8 cellular contexts compared by ENCODE assay signal in the genomic region with DNA sequence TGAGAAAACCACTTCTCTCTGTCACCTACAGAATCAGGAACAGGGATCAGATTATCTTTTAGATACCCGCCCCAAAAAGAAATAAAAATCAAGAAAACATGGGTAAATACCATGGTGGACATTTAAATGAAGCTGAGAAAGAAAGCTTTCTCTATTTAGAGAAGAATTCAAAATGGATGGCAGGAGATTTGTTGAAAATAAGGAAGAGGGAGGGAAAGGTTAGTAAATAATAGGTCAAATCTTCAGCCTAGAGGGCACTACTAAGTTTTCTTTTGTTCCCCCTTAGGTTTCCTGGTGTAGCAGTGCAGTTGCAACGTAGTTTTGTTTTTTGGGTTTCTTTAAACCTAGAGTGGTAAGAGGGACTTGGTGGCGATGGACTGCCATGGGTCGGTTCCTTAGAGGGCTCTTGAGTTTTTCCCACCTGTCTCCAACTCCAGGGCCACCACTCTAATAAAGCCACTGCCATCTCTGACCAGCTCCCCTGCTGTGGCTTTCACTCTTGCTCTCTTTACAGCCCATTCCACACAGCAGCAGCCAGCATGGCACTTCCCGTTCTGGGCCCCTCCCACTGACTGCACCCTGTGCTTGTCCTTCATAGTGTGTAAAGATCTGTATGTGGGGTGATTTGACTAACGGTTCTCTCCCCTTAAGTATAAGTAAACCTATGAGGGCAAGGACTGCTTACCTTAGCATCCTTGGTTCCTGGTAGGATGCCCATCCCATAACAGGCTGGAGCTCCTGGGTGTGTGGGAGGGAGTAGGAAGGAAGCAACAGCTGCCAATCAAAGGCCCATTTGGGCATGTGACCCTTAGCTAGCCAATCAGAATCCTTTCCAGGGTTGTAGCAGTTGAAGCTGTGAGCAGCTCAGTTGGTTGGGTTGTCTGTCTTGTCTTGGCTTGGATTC.
DNase-seq lines count a peak whose midpoint lies in the region; ATAC-seq and TF ChIP-seq lines count a peak whose summit lies in the region.

No MANE protein-coding gene starts in this region.

- no peaks in the 10 kb centered on the region for H3K27me3 ChIP-seq in breast epithelium

- no peaks in the 10 kb centered on the region for H3K36me3 ChIP-seq in breast epithelium

- intact Hi-C loops in breast epithelium (cut with DNase I; ENCODE audit: low total_unique reads), result no loop called here

- TF ChIP-seq CTCF in GM10266 (IDR thresholded peaks at IDR 0.05; ENCODE audit: control insufficient read depth, insufficient read depth, low read depth, missing control alignments) (no peak), epithelial cell of esophagus (IDR thresholded peaks at IDR 0.05; ENCODE audit: insufficient read depth, low read depth, low read length, missing control alignments) (no peak), breast epithelium (IDR thresholded peaks at IDR 0.05) (no peak)

- H3K27ac ChIP-seq in breast epithelium, result no peak overlapping the region

- DNase-seq in GM10266 (ENCODE audit: extremely low spot score) (peak; percentile 86), SKM-1 treated with dmso at 0.1 percent for 144 hours (lab: John Stamatoyannopoulos, UW; ENCODE audit: unreplicated experiment) (peak; percentile 88), epithelial cell of esophagus (ENCODE audit: low read depth) (peak; percentile 11), NCI-H1048 (lab: John Stamatoyannopoulos, UW) (no peak), breast epithelium (ENCODE audit: low spot score in 2 of 2) (no peak)
- peak; percentile 25 for DNase-seq in stimulated activated CD4-positive, alpha-beta T cell treated with anti-CD3 and anti-CD28 coated beads, Interleukin-4, amount 100 ng/mL, for 24 hours

- no peak for TF ChIP-seq POLR2A in breast epithelium (IDR thresholded peaks at IDR 0.05)

- no peaks in the 10 kb centered on the region for H3K4me1 ChIP-seq in breast epithelium

- ATAC-seq in GM19468 (IDR thresholded peaks at IDR 0.05; ENCODE audit: extremely low read depth, unreplicated experiment) (peak; percentile 64), HG03378 (IDR thresholded peaks at IDR 0.05; ENCODE audit: unreplicated experiment) (peak; percentile 73)

- H3K4me3 ChIP-seq in epithelial cell of esophagus (ENCODE audit: low read length), result no peak overlapping the region
- H3K4me3 ChIP-seq in breast epithelium, result no peak overlapping the region

- no peaks in the 10 kb centered on the region for H3K9me3 ChIP-seq in breast epithelium

Comparison
In these comparisons a context has a peak if more than half of its experiments do, and no peak if none do; other contexts are left out.
1. DNase-seq: peak in GM10266 (single experiment), SKM-1 treated with dmso at 0.1 percent for 144 hours (single experiment), epithelial cell of esophagus (single experiment) and stimulated activated CD4-positive, alpha-beta T cell treated with anti-CD3 and anti-CD28 coated beads, Interleukin-4, amount 100 ng/mL, for 24 hours (single experiment); none in NCI-H1048 (single experiment) and breast epithelium (0 of 2).